ENCODE assay signal across 2 cellular contexts in genomic region chr3:157103280-157103679, GRCh38.
TF ChIP-seq lines count a peak whose summit lies in the region.

No MANE protein-coding gene starts in this region.

TF ChIP-seq in SK-N-SH, 30 proteins besides CTCF, POLR2A, EP300 and RAD21 (continued from another document):
- no peak for TF ChIP-seq ZBTB33 (IDR thresholded peaks at IDR 0.05; ENCODE audit: borderline replicate concordance, low read depth)
- TF ChIP-seq TAF1 (IDR thresholded peaks at IDR 0.05; ENCODE audit: borderline replicate concordance, low read depth, low read length) = no peak
- TF ChIP-seq IRF3 (IDR thresholded peaks at IDR 0.05; ENCODE audit: low read depth, low read length) = no peak
- no peak for TF ChIP-seq MXI1 (IDR thresholded peaks at IDR 0.05; ENCODE audit: low read depth, low read length)
- no peak for TF ChIP-seq FOXJ3 (CRISPR knock-in tag; IDR thresholded peaks at IDR 0.05)
- TF ChIP-seq TEAD4 (IDR thresholded peaks at IDR 0.05; ENCODE audit: borderline replicate concordance, insufficient read depth) = no peak
- TF ChIP-seq NFIC (IDR thresholded peaks at IDR 0.05; ENCODE audit: borderline replicate concordance) = no peak
- no peak for TF ChIP-seq RXRA (IDR thresholded peaks at IDR 0.05; ENCODE audit: borderline replicate concordance, low read depth)
- no peak for TF ChIP-seq TCF12 (IDR thresholded peaks at IDR 0.05)
- TF ChIP-seq RFX5 (IDR thresholded peaks at IDR 0.05; ENCODE audit: low read length) = no peak
- TF ChIP-seq REST (IDR thresholded peaks at IDR 0.05; ENCODE audit: low read depth, low read length) = no peak
- TF ChIP-seq PBX3 (IDR thresholded peaks at IDR 0.05) = no peak
- no peak for TF ChIP-seq MEF2A (IDR thresholded peaks at IDR 0.05; ENCODE audit: borderline replicate concordance, low read depth)
- TF ChIP-seq FOXM1 (IDR thresholded peaks at IDR 0.05; ENCODE audit: low read depth) = no peak

TF ChIP-seq in SK-N-SH treated with all-trans-retinoic acid at 6 μM for 48 hours, 23 proteins besides CTCF, POLR2A, EP300 and RAD21 (continued from another document):
- TF ChIP-seq TSHZ2 (CRISPR knock-in tag; IDR thresholded peaks at IDR 0.05) (no peak), BACH2 (CRISPR knock-in tag; IDR thresholded peaks at IDR 0.05; ENCODE audit: borderline replicate concordance) (no peak)
TF ChIP-seq in SK-N-SH treated with all-trans-retinoic acid at 6 μM for 48 hours: peak in this region for 0.
